ENCODE assay signal across 1 cellular context in the genomic region with DNA sequence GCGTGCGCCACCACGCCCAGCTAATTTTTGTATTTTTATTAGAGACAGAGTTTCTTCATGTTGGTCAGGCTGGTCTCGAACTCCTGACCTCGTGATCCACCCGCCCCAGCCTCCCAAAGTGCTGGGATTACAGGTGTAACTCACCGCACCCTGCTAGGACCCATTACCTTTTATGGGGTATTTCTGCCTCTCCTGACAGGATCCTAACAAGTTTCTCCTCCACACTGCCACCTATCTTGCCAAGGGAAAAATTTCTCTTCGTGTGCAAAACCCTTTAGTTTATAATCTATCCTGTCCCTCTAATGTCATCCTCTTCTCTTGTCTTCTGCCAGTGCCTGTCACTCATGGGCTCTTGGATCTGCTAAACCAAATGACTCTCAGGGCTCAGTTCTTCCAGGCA.
TF ChIP-seq lines count a peak whose summit lies in the region.

No MANE protein-coding gene starts in this region.

TF ChIP-seq in IMR-90, 13 proteins besides CTCF, POLR2A, EP300 and RAD21:
- TF ChIP-seq NFE2L2 (IDR thresholded peaks at IDR 0.05; ENCODE audit: low read depth, low read length), result no peak
- no peak for TF ChIP-seq RFX5 (IDR thresholded peaks at IDR 0.05; ENCODE audit: low read depth, low read length)
- TF ChIP-seq CHD1 (IDR thresholded peaks at IDR 0.05; ENCODE audit: low read depth, low read length), result no peak
- no peak for TF ChIP-seq BHLHE40 (IDR thresholded peaks at IDR 0.05; ENCODE audit: low read depth, low read length)
- no peak for TF ChIP-seq RCOR1 (IDR thresholded peaks at IDR 0.05; ENCODE audit: insufficient replicate concordance, low read length)
- TF ChIP-seq MAZ (IDR thresholded peaks at IDR 0.05; ENCODE audit: borderline replicate concordance, low read depth, low read length), result no peak
- TF ChIP-seq MAFK (IDR thresholded peaks at IDR 0.05; ENCODE audit: low read depth, low read length), result no peak
- TF ChIP-seq, protein P1, sequence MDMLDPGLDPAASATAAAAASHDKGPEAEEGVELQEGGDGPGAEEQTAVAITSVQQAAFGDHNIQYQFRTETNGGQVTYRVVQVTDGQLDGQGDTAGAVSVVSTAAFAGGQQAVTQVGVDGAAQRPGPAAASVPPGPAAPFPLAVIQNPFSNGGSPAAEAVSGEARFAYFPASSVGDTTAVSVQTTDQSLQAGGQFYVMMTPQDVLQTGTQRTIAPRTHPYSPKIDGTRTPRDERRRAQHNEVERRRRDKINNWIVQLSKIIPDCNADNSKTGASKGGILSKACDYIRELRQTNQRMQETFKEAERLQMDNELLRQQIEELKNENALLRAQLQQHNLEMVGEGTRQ (IDR thresholded peaks at IDR 0.05; ENCODE audit: low read depth, low read length), result no peak
- TF ChIP-seq FOS (IDR thresholded peaks at IDR 0.05; ENCODE audit: low read depth, low read length), result no peak
- TF ChIP-seq CEBPB (IDR thresholded peaks at IDR 0.05; ENCODE audit: low read depth, low read length), result no peak
- TF ChIP-seq, protein P2, sequence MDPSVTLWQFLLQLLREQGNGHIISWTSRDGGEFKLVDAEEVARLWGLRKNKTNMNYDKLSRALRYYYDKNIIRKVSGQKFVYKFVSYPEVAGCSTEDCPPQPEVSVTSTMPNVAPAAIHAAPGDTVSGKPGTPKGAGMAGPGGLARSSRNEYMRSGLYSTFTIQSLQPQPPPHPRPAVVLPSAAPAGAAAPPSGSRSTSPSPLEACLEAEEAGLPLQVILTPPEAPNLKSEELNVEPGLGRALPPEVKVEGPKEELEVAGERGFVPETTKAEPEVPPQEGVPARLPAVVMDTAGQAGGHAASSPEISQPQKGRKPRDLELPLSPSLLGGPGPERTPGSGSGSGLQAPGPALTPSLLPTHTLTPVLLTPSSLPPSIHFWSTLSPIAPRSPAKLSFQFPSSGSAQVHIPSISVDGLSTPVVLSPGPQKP (IDR thresholded peaks at IDR 0.05; ENCODE audit: borderline replicate concordance, low read depth, low read length), result no peak
- TF ChIP-seq SMC3 (IDR thresholded peaks at IDR 0.05; ENCODE audit: low read depth, low read length), result no peak
- TF ChIP-seq MXI1 (IDR thresholded peaks at IDR 0.05; ENCODE audit: borderline replicate concordance, low read depth, low read length), result no peak
